In the genomic region with DNA sequence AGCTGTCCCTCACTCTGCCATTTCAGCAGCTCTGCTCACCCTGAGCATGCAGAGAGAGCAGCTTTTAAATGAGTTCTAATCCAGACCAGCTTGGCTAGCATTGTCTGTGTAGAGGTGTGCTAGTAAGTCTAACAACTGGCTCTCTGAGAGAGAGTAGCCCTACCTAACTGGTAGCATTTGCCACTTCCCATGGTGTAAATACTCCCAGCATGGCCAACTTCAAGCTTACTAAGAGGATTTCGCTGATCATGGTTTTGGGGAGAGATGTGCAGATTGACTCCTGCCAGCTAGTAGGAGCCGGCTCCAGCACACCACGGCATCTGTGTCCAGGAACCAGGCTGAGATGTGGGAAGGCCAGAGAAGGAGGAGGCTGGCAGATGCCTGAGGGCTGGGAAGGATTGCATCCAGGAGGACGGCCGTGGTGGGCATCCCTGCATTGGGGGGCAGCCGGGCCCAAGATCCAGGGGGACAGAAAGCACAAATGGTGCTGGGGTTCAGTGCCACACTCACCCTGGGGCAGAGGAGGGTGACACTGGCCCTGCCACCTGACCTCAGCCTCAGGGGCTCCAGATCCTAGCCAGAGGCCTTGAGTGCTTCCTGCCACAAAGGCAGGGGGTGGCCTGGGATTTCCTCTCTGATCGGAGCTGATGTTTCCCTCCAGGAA, we compare ENCODE assay signal across 23 cellular contexts.
DNase-seq lines count a peak whose midpoint lies in the region; ATAC-seq and TF ChIP-seq lines count a peak whose summit lies in the region.
"Had no signal": no experiment of that assay in that cellular context is flagged by ENCODE, and none has a peak within 500 bp of the region (broad histone marks: within the 10 kb centered on the region; RNA-seq: fewer than 3 reads in every experiment).

No MANE protein-coding gene starts in this region.

- H3K4me3 ChIP-seq in IMR-90 (ENCODE audit: insufficient read depth, low read depth, low read length) = no peak overlapping the region
- no peak overlapping the region for H3K4me3 ChIP-seq in endodermal cell (ENCODE audit: low read length)
- H3K4me3 ChIP-seq in spleen = no peak overlapping the region
- no peak overlapping the region for H3K4me3 ChIP-seq in adrenal gland
- H3K4me3 ChIP-seq: GM12878, GM23248 had no signal

- TF ChIP-seq RAD21 in IMR-90 (IDR thresholded peaks at IDR 0.05; ENCODE audit: low read length) = no peak

- H2BK120ac ChIP-seq in IMR-90 (ENCODE audit: low read depth, low read length) = no peak overlapping the region

- TF ChIP-seq POLR2A in IMR-90 (IDR thresholded peaks at IDR 0.05; ENCODE audit: low read depth, low read length) = no peak
- no peak for TF ChIP-seq POLR2A in spleen (IDR thresholded peaks at IDR 0.05)
- no peak for TF ChIP-seq POLR2A in adrenal gland (IDR thresholded peaks at IDR 0.05)

- POLR2A ChIA-PET in IMR-90 (lab: Charles Lee; ENCODE audit: unreplicated experiment) = no interaction called here

- H3K27me3 ChIP-seq in IMR-90 (ENCODE audit: control insufficient read depth, insufficient read depth, low read length) (peaks cover 43% of the 10 kb centered on the region), endodermal cell (ENCODE audit: control insufficient read depth, insufficient read depth, low read length, poor library complexity, severe bottlenecking) (peaks cover 4% of the 10 kb centered on the region), spleen (replicated peaks in 1 of 7) (peaks cover 0 to 56% (median 2%) of the 10 kb centered on the region in 7 donors), adrenal gland (peaks cover 6% of the 10 kb centered on the region)
- H3K27me3 ChIP-seq: BE2C had no signal

- H3K27ac ChIP-seq in IMR-90 (ENCODE audit: insufficient read depth, low read length) (no peak overlapping the region), endodermal cell (ENCODE audit: low read depth, low read length) (no peak overlapping the region), spleen (no peak overlapping the region), adrenal gland (no peak overlapping the region)
- H3K27ac ChIP-seq: GM23248 had no signal

- no peak overlapping the region for H2BK15ac ChIP-seq in IMR-90 (ENCODE audit: low read depth, low read length)

- peak overlapping the region; percentile 23 for H2AFZ ChIP-seq in IMR-90 (replicated peaks; ENCODE audit: low read length, poor library complexity)
- H2AFZ ChIP-seq: GM23248 had no signal

- no peaks in the 10 kb centered on the region for H3K79me1 ChIP-seq in IMR-90 (ENCODE audit: low read depth in 1 of 2, low read length in 2 of 2)

- peaks cover 2% of the 10 kb centered on the region for H3K9me3 Mint-ChIP-seq in endodermal cell
- H3K9me3 Mint-ChIP-seq: CD4-positive, alpha-beta memory T cell had no signal

- H2AK9ac ChIP-seq in IMR-90 (replicated peaks; ENCODE audit: low read depth, low read length, poor library complexity) = no peak overlapping the region

- DNase-seq in D341Med (ENCODE audit: low spot score) (peak; percentile 38), IMR-90 (no peak), endodermal cell (peak; percentile 20), spleen (peak; percentile 48), adrenal gland (no peak), middle frontal gyrus (ENCODE audit: extremely low spot score, low spot score) (no peak)
- DNase-seq: BE2C; Caco-2; CD4-positive, alpha-beta memory T cell; DND-41; GM23248; HCEC 1CT; Kasumi-1; MM.1S; NCI-H1092; NCI-H2029 treated with DMSO at 0.1 percent for 48 hours; NCI-H2171; NCI-H345; NCI-H524 treated with DMSO at 0.1 percent for 48 hours; OCI-M1; SHP77 had no signal

- no peak overlapping the region for H2BK5ac ChIP-seq in IMR-90 (ENCODE audit: low read depth, low read length, poor library complexity, severe bottlenecking)

- intact Hi-C loops in IMR-90 (cut with micrococcal nuclease) = no loop called here
- intact Hi-C loops in spleen (cut with DNase I; ENCODE audit: low total_unique reads) = no loop called here
- intact Hi-C loops in adrenal gland (cut with DNase I) = no loop called here

- no peaks in the 10 kb centered on the region for H3K36me3 Mint-ChIP-seq in endodermal cell (ENCODE audit: low read depth)
- H3K36me3 Mint-ChIP-seq: CD4-positive, alpha-beta memory T cell had no signal

- no peaks in the 10 kb centered on the region for H3K9me1 ChIP-seq in IMR-90 (ENCODE audit: insufficient read depth, low read length)

- H3K27me3 Mint-ChIP-seq in endodermal cell (ENCODE audit: insufficient read depth) = peaks cover 20% of the 10 kb centered on the region

- CTCF ChIA-PET in IMR-90 (lab: Yijun Ruan, JAX) = no interaction called here

- in situ Hi-C loops in IMR-90 (cut with MboI; ENCODE audit: low sequenced_read_pairs) = no loop called here

- no peak overlapping the region for H3K27ac Mint-ChIP-seq in endodermal cell

- H3K56ac ChIP-seq in IMR-90 (ENCODE audit: extremely low read depth, insufficient read depth, low read length) = no peak overlapping the region

- no peaks in the 10 kb centered on the region for H4K20me1 ChIP-seq in IMR-90 (ENCODE audit: insufficient read depth, low read length)

- peaks cover 4% of the 10 kb centered on the region for H3K9me3 ChIP-seq in IMR-90 (ENCODE audit: control insufficient read depth, insufficient read depth, low read length)
- H3K9me3 ChIP-seq in endodermal cell (ENCODE audit: control insufficient read depth, low read length) = no peaks in the 10 kb centered on the region
- no peaks in the 10 kb centered on the region for H3K9me3 ChIP-seq in spleen
- H3K9me3 ChIP-seq in adrenal gland (replicated peaks in 1 of 3) = no peaks in the 10 kb centered on the region
- H3K9me3 ChIP-seq: BE2C, Caco-2 had no signal

- 67% methylated on average over 2 of the region's 7 CpGs; no CpG with 5 or more reads in 1 of the 2 experiments for WGBS in IMR-90 (ENCODE audit: extremely low coverage in 2 of 2, insufficient read length in 1 of 2), 2 experiments
- WGBS in endodermal cell (ENCODE audit: insufficient coverage in 1 of 2, insufficient read length in 1 of 2), 2 experiments = 89 to 92% methylated on average over 3 to 7 of the region's 7 CpGs
- WGBS in spleen, 5 donors = 72 to 86% (median 80%) methylated on average over 6 to 7 of the region's 7 CpGs
- 74 to 96% (median 91%) methylated on average over 4 to 7 of the region's 7 CpGs for WGBS in adrenal gland, 4 donors

- H3K4me1 ChIP-seq in IMR-90 (ENCODE audit: control insufficient read depth, insufficient read depth, low read length) (no peaks in the 10 kb centered on the region), endodermal cell (ENCODE audit: control insufficient read depth, insufficient read depth, low read length) (no peaks in the 10 kb centered on the region), spleen (no peaks in the 10 kb centered on the region), adrenal gland (replicated peaks in 1 of 2) (no peaks in the 10 kb centered on the region)
- H3K4me1 ChIP-seq: BE2C, Caco-2 had no signal

- no peak overlapping the region for H3K4me2 ChIP-seq in IMR-90 (ENCODE audit: low read depth, low read length)

- no peak overlapping the region for H3K14ac ChIP-seq in IMR-90 (replicated peaks; ENCODE audit: low read depth, low read length)

- H3K18ac ChIP-seq in IMR-90 (ENCODE audit: low read depth, low read length) = no peak overlapping the region

- H3K9ac ChIP-seq in IMR-90 (ENCODE audit: low read depth, low read length) (no peak overlapping the region), endodermal cell (ENCODE audit: extremely low read depth, low read length, poor library complexity, severe bottlenecking) (no peak overlapping the region)
- H3K9ac ChIP-seq: GM23248 had no signal

- TF ChIP-seq CTCF in IMR-90 (conservative IDR thresholded peaks at IDR 0.05; ENCODE audit: low read depth, low read length) (no peak), endodermal cell (conservative IDR thresholded peaks at IDR 0.05) (no peak), spleen (IDR thresholded peaks at IDR 0.05 in 8 of 11, conservative IDR thresholded peaks at IDR 0.05 in 3 of 11) (no peak), adrenal gland (IDR thresholded peaks at IDR 0.05) (no peak)

- no peak overlapping the region for H4K91ac ChIP-seq in IMR-90 (ENCODE audit: insufficient read depth, low read depth, low read length)

- H3K4me3 Mint-ChIP-seq in endodermal cell = no peak overlapping the region
- H3K4me3 Mint-ChIP-seq: CD4-positive, alpha-beta memory T cell had no signal

- H3K4ac ChIP-seq in IMR-90 (ENCODE audit: low read depth, low read length) = no peak overlapping the region

- H3K23ac ChIP-seq in IMR-90 (ENCODE audit: low read depth, low read length) = no peak overlapping the region

- H2AK5ac ChIP-seq in IMR-90 (ENCODE audit: low read depth, low read length) = no peak overlapping the region

- ATAC-seq in IMR-90 (ENCODE audit: low read depth) (no peak), GM19328 (IDR thresholded peaks at IDR 0.05; ENCODE audit: unreplicated experiment) (no peak)
- ATAC-seq: GM12878 had no signal

- H4K5ac ChIP-seq in IMR-90 (ENCODE audit: low read depth, low read length) = no peak overlapping the region

- H3K36me3 ChIP-seq in IMR-90 (ENCODE audit: control insufficient read depth, insufficient read depth, low read length) (no peaks in the 10 kb centered on the region), endodermal cell (ENCODE audit: control insufficient read depth, insufficient read depth, low read length) (no peaks in the 10 kb centered on the region), spleen (no peaks in the 10 kb centered on the region), adrenal gland (replicated peaks in 1 of 2) (no peaks in the 10 kb centered on the region)
- H3K36me3 ChIP-seq: BE2C had no signal

- no peaks in the 10 kb centered on the region for H3K4me1 Mint-ChIP-seq in endodermal cell
- H3K4me1 Mint-ChIP-seq: CD4-positive, alpha-beta memory T cell had no signal

- no peak overlapping the region for H4K8ac ChIP-seq in IMR-90 (ENCODE audit: low read depth in 2 of 2, low read length in 2 of 2)

- H2BK20ac ChIP-seq in IMR-90 (ENCODE audit: low read depth, low read length) = no peak overlapping the region

- dilution Hi-C loops in IMR-90 (cut with HindIII; ENCODE audit: low sequenced_read_pairs, unreplicated experiment) = no loop called here

- BruUV-seq in IMR-90 (replicated peaks; lab: Mats Ljungman, UMichigan) = no TSS peak

TF ChIP-seq in IMR-90, 13 proteins besides CTCF, POLR2A, EP300 and RAD21:
- TF ChIP-seq SMC3 (IDR thresholded peaks at IDR 0.05; ENCODE audit: low read depth, low read length) = no peak
- no peak for TF ChIP-seq CHD1 (IDR thresholded peaks at IDR 0.05; ENCODE audit: low read depth, low read length)

Comparison
In these comparisons a context has a peak if more than half of its experiments do, and no peak if none do; other contexts are left out.
1. DNase-seq: peak in D341Med (single experiment), endodermal cell (single experiment) and spleen (single experiment); none in IMR-90 (single experiment), adrenal gland (0 of 7) and middle frontal gyrus (single experiment).